17 cellular contexts compared by ENCODE assay signal in genomic region chr3:131789188-131789587, GRCh38.
DNase-seq lines count a peak whose midpoint lies in the region; ATAC-seq, FAIRE-seq and TF ChIP-seq lines count a peak whose summit lies in the region.
"Had no signal": no experiment of that assay in that cellular context is flagged by ENCODE, and none has a peak within 500 bp of the region (broad histone marks: within the 10 kb centered on the region; RNA-seq: fewer than 3 reads in every experiment).

No MANE protein-coding gene starts in this region.

- TF ChIP-seq CTCF in left ventricle myocardium inferior (IDR thresholded peaks at IDR 0.05; ENCODE audit: borderline replicate concordance) (no peak), neural crest cell (conservative IDR thresholded peaks at IDR 0.05) (no peak)

- H3K27me3 ChIP-seq in left ventricle myocardium inferior (ENCODE audit: low read depth) = no peaks in the 10 kb centered on the region
- H3K27me3 ChIP-seq: BLaER1 treated with 17β-estradiol and CSF1 and Interleukin-3, amounts not matched to agents 10 nM and 100 nM had no signal

- H3K27ac ChIP-seq in left ventricle myocardium inferior (replicated peaks) = peak overlapping the region; percentile 81
- H3K27ac ChIP-seq: BLaER1 treated with 17β-estradiol and CSF1 and Interleukin-3, amounts not matched to agents 10 nM and 100 nM; HL-60 had no signal

- DNase-seq in Right ventricle myocardium inferior (ENCODE audit: missing footprints) (no peak), left cardiac atrium (no peak), GM12891 (ENCODE audit: insufficient read length, low spot score) (no peak), left ventricle myocardium inferior (no peak), neural crest cell (ENCODE audit: low read depth, low spot score) (no peak), kidney glomerular epithelial cell (lab: John Stamatoyannopoulos, UW) (no peak)
- DNase-seq: 8988T; Calu3; CD8-positive, alpha-beta T cell; HCEC 1CT had no signal

- H3K9me3 ChIP-seq in left ventricle myocardium inferior (replicated peaks) = peaks cover 5% of the 10 kb centered on the region

- intact Hi-C loops in Right ventricle myocardium inferior (cut with DNase I) (no loop called here), left cardiac atrium (cut with DNase I) (no loop called here), left ventricle myocardium inferior (cut with micrococcal nuclease) (no loop called here)

- H3K9me3 Mint-ChIP-seq in neural crest cell = peaks cover 2% of the 10 kb centered on the region
- H3K9me3 Mint-ChIP-seq: CD8-positive, alpha-beta T cell; GM23338 had no signal

- peaks cover 14% of the 10 kb centered on the region for H3K4me1 ChIP-seq in left ventricle myocardium inferior

- peak overlapping the region; percentile 68 for H3K27ac Mint-ChIP-seq in neural crest cell (ENCODE audit: unreplicated experiment)
- H3K27ac Mint-ChIP-seq: B cell; CD8-positive, alpha-beta T cell; GM23338 had no signal

- no peak for TF ChIP-seq POLR2A in GM12891 (IDR thresholded peaks at IDR 0.05; ENCODE audit: low read depth, low read length)

- peaks cover 10% of the 10 kb centered on the region for H3K27me3 Mint-ChIP-seq in neural crest cell (ENCODE audit: low read depth)

- H3K4me3 ChIP-seq in left ventricle myocardium inferior = no peak overlapping the region
- H3K4me3 ChIP-seq: BLaER1 treated with 17β-estradiol and CSF1 and Interleukin-3, amounts not matched to agents 10 nM and 100 nM; GM23338 had no signal

- H3K36me3 Mint-ChIP-seq in neural crest cell (ENCODE audit: low read depth) = no peaks in the 10 kb centered on the region
- H3K36me3 Mint-ChIP-seq: CD8-positive, alpha-beta T cell had no signal

- ATAC-seq in Right ventricle myocardium inferior = peak; percentile 89
- ATAC-seq in left cardiac atrium = no peak
- ATAC-seq in HG03460 (IDR thresholded peaks at IDR 0.05; ENCODE audit: unreplicated experiment) = no peak
- ATAC-seq: CD8-positive, alpha-beta T cell; GM23338 had no signal

- H3K4me1 Mint-ChIP-seq in neural crest cell = peaks cover 3% of the 10 kb centered on the region
- H3K4me1 Mint-ChIP-seq: B cell, GM23338 had no signal

- no peak overlapping the region for H3K4me3 Mint-ChIP-seq in neural crest cell
- H3K4me3 Mint-ChIP-seq: B cell; CD8-positive, alpha-beta T cell; GM23338 had no signal

- no peaks in the 10 kb centered on the region for H3K36me3 ChIP-seq in left ventricle myocardium inferior
- H3K36me3 ChIP-seq: BLaER1 treated with 17β-estradiol and CSF1 and Interleukin-3, amounts not matched to agents 10 nM and 100 nM had no signal

- peak; percentile 20 for FAIRE-seq in GM12891 (lab: Jason Lieb, UNC)
- FAIRE-seq: G401.6, H54 had no signal

TF ChIP-seq in GM12891, 5 proteins besides CTCF, POLR2A, EP300 and RAD21:
- TF ChIP-seq PAX5 (IDR thresholded peaks at IDR 0.05; ENCODE audit: insufficient read depth, low read length, severe bottlenecking) (no peak), POU2F2 (IDR thresholded peaks at IDR 0.05; ENCODE audit: low read depth, low read length) (no peak), SPI1 (IDR thresholded peaks at IDR 0.05; ENCODE audit: low read depth, low read length) (no peak), TAF1 (IDR thresholded peaks at IDR 0.05; ENCODE audit: low read depth, low read length) (no peak), POLR2AphosphoS5 (IDR thresholded peaks at IDR 0.05; ENCODE audit: low read depth, low read length) (no peak)
TF ChIP-seq in GM12891: peak in this region for 0.
